ENCODE assay signal across 22 cellular contexts in genomic region chr14:88229428-88229827, GRCh38.
"Had no signal": no experiment of that assay in that cellular context is flagged by ENCODE, and none has a peak within 500 bp of the region (broad histone marks: within the 10 kb centered on the region; RNA-seq: fewer than 3 reads in every experiment).

No MANE protein-coding gene starts in this region.

- H3K27ac ChIP-seq: epithelial cell of prostate, esophagus squamous epithelium, heart left ventricle, neutrophil, sigmoid colon, skin epidermis, thoracic aorta, transverse colon had no signal

- H3K4me3 ChIP-seq: esophagus squamous epithelium, heart left ventricle, sigmoid colon, skin epidermis, thoracic aorta, transverse colon had no signal

- H3K27me3 ChIP-seq: esophagus squamous epithelium, heart left ventricle, neutrophil, sigmoid colon, transverse colon had no signal

- H3K27ac Mint-ChIP-seq: naive thymus-derived CD4-positive, alpha-beta T cell; nephron progenitor cell; stimulated activated naive B cell treated with anti-CD40 and anti-IgM and Interleukin-4, amounts not matched to agents 10 μg/mL and 1 μg/mL and 100 μg/mL, for 72 hours; stimulated activated naive CD8-positive, alpha-beta T cell treated with anti-CD3 and anti-CD28 coated beads, Interleukin-15, amount 100 ng/mL, for 72 hours had no signal

- ATAC-seq: heart left ventricle; left lobe of liver; naive thymus-derived CD4-positive, alpha-beta T cell; stimulated activated naive B cell treated with anti-CD40 and anti-IgM and Interleukin-4, amounts not matched to agents 10 μg/mL and 1 μg/mL and 100 μg/mL, for 72 hours had no signal

- H3K9me3 Mint-ChIP-seq: stimulated activated naive B cell treated with anti-CD40 and anti-IgM and Interleukin-4, amounts not matched to agents 10 μg/mL and 1 μg/mL and 100 μg/mL, for 72 hours; stimulated activated naive CD8-positive, alpha-beta T cell treated with anti-CD3 and anti-CD28 coated beads, Interleukin-15, amount 100 ng/mL, for 72 hours had no signal

- FAIRE-seq: endometrium had no signal

- DNase-seq: effector memory CD4-positive, alpha-beta T cell; esophagus squamous epithelium; foreskin melanocyte; heart left ventricle; hippocampal formation; kidney glomerular epithelial cell; mammary epithelial cell; naive thymus-derived CD4-positive, alpha-beta T cell; nephron progenitor cell; posterior cingulate gyrus; sigmoid colon; stimulated activated CD4-positive, alpha-beta T cell treated with anti-CD3 and anti-CD28 coated beads, Interleukin-2, amount 100 ng/mL, for 24 hours; stimulated activated CD4-positive, alpha-beta T cell treated with anti-CD3 and anti-CD28 coated beads, Interleukin-4, amount 100 ng/mL, for 4 hours; stimulated activated naive B cell treated with anti-CD40 and anti-IgM and Interleukin-4, amounts not matched to agents 10 μg/mL and 1 μg/mL and 100 μg/mL, for 72 hours; stimulated activated naive CD8-positive, alpha-beta T cell treated with anti-CD3 and anti-CD28 coated beads, Interleukin-15, amount 100 ng/mL, for 72 hours; transverse colon had no signal

- H3K36me3 ChIP-seq: esophagus squamous epithelium, heart left ventricle, neutrophil, sigmoid colon, thoracic aorta, transverse colon had no signal

- H3K36me3 Mint-ChIP-seq: naive thymus-derived CD4-positive, alpha-beta T cell; stimulated activated naive B cell treated with anti-CD40 and anti-IgM and Interleukin-4, amounts not matched to agents 10 μg/mL and 1 μg/mL and 100 μg/mL, for 72 hours had no signal

- H3K4me1 Mint-ChIP-seq: stimulated activated naive B cell treated with anti-CD40 and anti-IgM and Interleukin-4, amounts not matched to agents 10 μg/mL and 1 μg/mL and 100 μg/mL, for 72 hours; stimulated activated naive CD8-positive, alpha-beta T cell treated with anti-CD3 and anti-CD28 coated beads, Interleukin-15, amount 100 ng/mL, for 72 hours had no signal

- H3K4me3 Mint-ChIP-seq: naive thymus-derived CD4-positive, alpha-beta T cell; nephron progenitor cell; stimulated activated naive B cell treated with anti-CD40 and anti-IgM and Interleukin-4, amounts not matched to agents 10 μg/mL and 1 μg/mL and 100 μg/mL, for 72 hours; stimulated activated naive CD8-positive, alpha-beta T cell treated with anti-CD3 and anti-CD28 coated beads, Interleukin-15, amount 100 ng/mL, for 72 hours had no signal

- H3K4me1 ChIP-seq: esophagus squamous epithelium, sigmoid colon, transverse colon had no signal

- H3K9me3 ChIP-seq: esophagus squamous epithelium, heart left ventricle, neutrophil, thoracic aorta, transverse colon had no signal
